Comparison of ENCODE assay signal across 1 cellular context in the genomic region with DNA sequence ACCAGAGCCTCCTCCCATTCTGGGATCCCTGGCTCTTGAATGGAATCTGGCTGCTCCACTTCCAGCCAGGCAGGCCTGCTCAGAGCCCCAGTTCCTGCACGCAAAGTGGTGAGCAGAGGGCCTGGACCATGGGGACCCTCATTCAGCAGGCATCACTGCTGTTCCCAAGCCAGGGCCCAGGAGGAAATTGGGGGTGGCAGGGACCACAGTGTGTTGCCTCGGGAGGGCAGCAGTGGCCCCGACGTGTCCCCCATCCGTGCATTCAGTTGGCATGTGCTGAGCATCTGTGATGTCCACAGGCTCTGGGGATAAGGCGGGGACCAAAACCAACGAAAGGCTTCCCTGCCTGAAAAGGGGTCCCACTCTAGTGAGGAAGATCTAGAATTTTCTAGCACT.
TF ChIP-seq lines count a peak whose summit lies in the region.

No MANE protein-coding gene starts in this region.

TF ChIP-seq in K562, 482 proteins besides CTCF, POLR2A, EP300 and RAD21:
- TF ChIP-seq ETV5 (CRISPR knock-in tag; IDR thresholded peaks at IDR 0.05; ENCODE audit: low read depth) = no peak
- TF ChIP-seq RBFOX2 (IDR thresholded peaks at IDR 0.05; ENCODE audit: low read depth, low read length) = peak; percentile 49
- no peak for TF ChIP-seq RAD51 (IDR thresholded peaks at IDR 0.05; ENCODE audit: borderline replicate concordance, low read depth)
- TF ChIP-seq POLR2G (IDR thresholded peaks at IDR 0.05; ENCODE audit: low read depth, low read length) = peak; percentile 66; the same call in 1 of the 2 replicates
